In the genomic region with DNA sequence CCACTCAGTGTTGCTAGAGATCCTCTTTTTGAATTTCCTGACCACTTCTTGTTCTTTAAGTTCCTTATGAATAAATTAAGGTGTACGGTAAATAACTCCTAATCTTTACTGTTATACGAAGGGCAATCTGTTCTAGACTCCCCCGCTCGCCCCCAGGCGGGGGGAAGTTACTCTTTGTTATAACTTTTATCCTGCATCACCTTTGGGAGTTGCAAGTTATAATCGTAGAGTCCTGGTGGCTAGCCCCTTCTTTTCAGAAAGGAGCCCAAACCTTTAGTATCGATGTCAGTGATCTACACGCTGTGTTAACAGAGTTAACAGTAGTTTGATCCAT, we compare ENCODE assay signal across 8 cellular contexts. TPM values are rescaled to one million over a fixed set of nuclear protein-coding genes. Genes with fewer than 3 reads are reported as not detected.
DNase-seq lines count a peak whose midpoint lies in the region; ATAC-seq and TF ChIP-seq lines count a peak whose summit lies in the region.

No MANE protein-coding gene starts in this region.

- intact Hi-C loops in upper lobe of right lung (cut with DNase I), result no loop called here

- H3K4me1 ChIP-seq in BLaER1 (peaks cover 17% of the 10 kb centered on the region), upper lobe of right lung (peaks cover 11% of the 10 kb centered on the region)

- TF ChIP-seq CTCF in astrocyte of the spinal cord (IDR thresholded peaks at IDR 0.05; ENCODE audit: low read depth, low read length) (peak; percentile 6), upper lobe of right lung (IDR thresholded peaks at IDR 0.05) (no peak)

- in situ Hi-C loops in astrocyte of the spinal cord (cut with HindIII; ENCODE audit: low sequenced_read_pairs), result no loop called here

- H3K36me3 ChIP-seq in BLaER1 (no peaks in the 10 kb centered on the region), upper lobe of right lung (peaks cover 4% of the 10 kb centered on the region)

- H3K4me3 ChIP-seq in BLaER1 (peak overlapping the region; percentile 76), astrocyte of the spinal cord (ENCODE audit: low read depth, low read length) (peak overlapping the region; percentile 82), upper lobe of right lung (peak overlapping the region; percentile 81)

- H3K27ac ChIP-seq in BLaER1 (peak overlapping the region; percentile 58; the same call in 1 of the 2 replicates), upper lobe of right lung (peak overlapping the region; percentile 87)

- H3K9ac ChIP-seq in BLaER1, result peak overlapping the region; percentile 70

- no peak for DNase-seq in astrocyte of the spinal cord (ENCODE audit: low read depth, low spot score)
- peak; percentile 67 for DNase-seq in medulla oblongata (ENCODE audit: extremely low spot score)
- DNase-seq in upper lobe of right lung, result no peak
- no peak for DNase-seq in SW480 (ENCODE audit: low spot score)

- peaks cover 5% of the 10 kb centered on the region; the same call in 1 of the 2 replicates for H3K9me3 ChIP-seq in BLaER1
- no peaks in the 10 kb centered on the region for H3K9me3 ChIP-seq in upper lobe of right lung

- H4K20me1 ChIP-seq in BLaER1, result no peaks in the 10 kb centered on the region

- H3K27me3 ChIP-seq in BLaER1, result no peaks in the 10 kb centered on the region
- no peaks in the 10 kb centered on the region for H3K27me3 ChIP-seq in upper lobe of right lung

- peak overlapping the region; percentile 64 for H3K4me2 ChIP-seq in BLaER1

- peak; percentile 0 for ATAC-seq in HG03460 (IDR thresholded peaks at IDR 0.05; ENCODE audit: unreplicated experiment)
- ATAC-seq in upper lobe of right lung, result no peak
- ATAC-seq in GM21367 (IDR thresholded peaks at IDR 0.05; ENCODE audit: unreplicated experiment), result no peak
- ATAC-seq in HG03039 (IDR thresholded peaks at IDR 0.05; ENCODE audit: unreplicated experiment), result no peak

RNA-seq across cellular contexts. Expression of a gene that starts 0.7 kb away (rescaled TPM):
- total RNA-seq in upper lobe of right lung, result 64.8 TPM

RNA-seq across cellular contexts. Expression of a gene that starts 26.1 kb away (rescaled TPM):
- 38.1 TPM for total RNA-seq in upper lobe of right lung
